ENCODE assay signal across 20 cellular contexts in genomic region chr1:188043536-188044245, GRCh38.
DNase-seq lines count a peak whose midpoint lies in the region; ATAC-seq, FAIRE-seq and TF ChIP-seq lines count a peak whose summit lies in the region.
"Had no signal": no experiment of that assay in that cellular context is flagged by ENCODE, and none has a peak within 500 bp of the region (broad histone marks: within the 10 kb centered on the region; RNA-seq: fewer than 3 reads in every experiment).

No MANE protein-coding gene starts in this region.

- TF ChIP-seq POLR2A in HepG2 (IDR thresholded peaks at IDR 0.05; ENCODE audit: insufficient read depth in 1 of 2, low read depth in 2 of 2, low read length in 2 of 2), result no peak
- TF ChIP-seq POLR2A in right lobe of liver (IDR thresholded peaks at IDR 0.05), result no peak

- no peak overlapping the region for H3K4me3 ChIP-seq in HepG2 (replicated peaks in 1 of 3; ENCODE audit: insufficient read depth in 1 of 3, low read depth in 2 of 3, low read length in 3 of 3)
- no peak overlapping the region for H3K4me3 ChIP-seq in right lobe of liver
- H3K4me3 ChIP-seq: K562, Peyer's patch, SK-N-MC had no signal

- no peaks in the 10 kb centered on the region for H3K27me3 Mint-ChIP-seq in endothelial cell (ENCODE audit: unreplicated experiment)
- H3K27me3 Mint-ChIP-seq: B cell; CD4-positive, alpha-beta T cell had no signal

- CTCF ChIA-PET in HepG2 (lab: Yijun Ruan, JAX; ENCODE audit: low intra/inter-chr PET ratio, low total read pairs), result no interaction called here

- no peak for DNase-seq in HepG2 (ENCODE audit: low spot score)
- no peak for DNase-seq in right lobe of liver
- peak; percentile 34 for DNase-seq in NCI-H69 (lab: John Stamatoyannopoulos, UW)
- DNase-seq in endothelial cell (ENCODE audit: low spot score), result no peak
- peak; percentile 77 for DNase-seq in pulmonary artery endothelial cell (ENCODE audit: low read depth, low spot score)
- DNase-seq in OCI-M1 (lab: John Stamatoyannopoulos, UW), result no peak
- DNase-seq in kidney glomerular epithelial cell (lab: John Stamatoyannopoulos, UW), result no peak
- no peak for DNase-seq in GDM1 (lab: John Stamatoyannopoulos, UW)
- DNase-seq: ACHN; CD4-positive, alpha-beta T cell; H9; NCI-H1930; NCI-H774; Peyer's patch; Right ventricle myocardium superior; T-helper 1 cell had no signal

- no peaks in the 10 kb centered on the region for H3K9me3 Mint-ChIP-seq in endothelial cell (ENCODE audit: unreplicated experiment)
- H3K9me3 Mint-ChIP-seq: CD4-positive, alpha-beta T cell had no signal

- no TSS peak for BruUV-seq in HepG2 (replicated peaks; lab: Mats Ljungman, UMichigan)

- 11% methylated on average over 4 of the region's 4 CpGs for WGBS in HepG2 (ENCODE audit: low lambda C conversion rate)
- WGBS in right lobe of liver (ENCODE audit: insufficient coverage, low coverage, low lambda C conversion rate, missing lambda C conversion rate), result 66% methylated on average over 4 of the region's 4 CpGs

- H3K36me3 ChIP-seq in HepG2 (replicated peaks in 1 of 2; ENCODE audit: control insufficient read depth in 1 of 2, insufficient read depth in 2 of 2, low read length in 2 of 2) (no peaks in the 10 kb centered on the region), right lobe of liver (no peaks in the 10 kb centered on the region)
- H3K36me3 ChIP-seq: Peyer's patch had no signal

- H3K79me2 ChIP-seq in HepG2 (ENCODE audit: insufficient read depth, low read length), result no peaks in the 10 kb centered on the region

- FAIRE-seq in HepG2 (lab: Jason Lieb, UNC), result no peak
- FAIRE-seq: K562 had no signal

- H3K9me3 ChIP-seq in HepG2 (ENCODE audit: low read length), result peaks cover 13% of the 10 kb centered on the region
- no peaks in the 10 kb centered on the region for H3K9me3 ChIP-seq in right lobe of liver
- H3K9me3 ChIP-seq: Peyer's patch had no signal

- no peak for TF ChIP-seq RAD21 in HepG2 (CRISPR knock-in tag; IDR thresholded peaks at IDR 0.05)

- no peak overlapping the region for H3K4me3 Mint-ChIP-seq in endothelial cell (ENCODE audit: unreplicated experiment)
- H3K4me3 Mint-ChIP-seq: B cell; CD4-positive, alpha-beta T cell; H9 had no signal

- no peak overlapping the region for H3K4me2 ChIP-seq in HepG2 (ENCODE audit: low read depth, low read length)

- TF ChIP-seq EP300 in HepG2 (IDR thresholded peaks at IDR 0.05; ENCODE audit: low read depth in 2 of 2, low read length in 2 of 2) (no peak), HepG2 (CRISPR knock-in tag; IDR thresholded peaks at IDR 0.05; ENCODE audit: borderline replicate concordance) (no peak)

- H3K4me1 ChIP-seq in HepG2 (ENCODE audit: insufficient read depth, low read length) (no peaks in the 10 kb centered on the region), right lobe of liver (no peaks in the 10 kb centered on the region)
- H3K4me1 ChIP-seq: Peyer's patch had no signal

- H2AFZ ChIP-seq in HepG2 (ENCODE audit: low read length), result no peak overlapping the region

- intact Hi-C loops in HepG2 (cut with micrococcal nuclease; ENCODE audit: unreplicated experiment) (no loop called here), right lobe of liver (cut with DNase I) (no loop called here)

- no peak overlapping the region for H3K9ac ChIP-seq in HepG2 (ENCODE audit: insufficient read depth, low read depth, low read length)

- H4K20me1 ChIP-seq in HepG2 (ENCODE audit: insufficient read depth, low read length), result no peaks in the 10 kb centered on the region

- POLR2A ChIA-PET in HepG2 (lab: Yijun Ruan, JAX), result no interaction called here

- H3K27ac Mint-ChIP-seq in endothelial cell (ENCODE audit: unreplicated experiment), result peak overlapping the region; percentile 37
- H3K27ac Mint-ChIP-seq: B cell; CD4-positive, alpha-beta T cell had no signal

- no peak; the same call in 2 of the 3 replicates for ATAC-seq in HepG2
- ATAC-seq in right lobe of liver, result no peak
- ATAC-seq: K562 had no signal

- H3K27ac ChIP-seq in HepG2 (ENCODE audit: extremely low read length, insufficient read depth, low read length) (no peak overlapping the region), right lobe of liver (no peak overlapping the region)
- H3K27ac ChIP-seq: HL-60, Peyer's patch, SK-N-MC had no signal

- H3K36me3 Mint-ChIP-seq in endothelial cell (ENCODE audit: low read depth, unreplicated experiment), result no peaks in the 10 kb centered on the region

- TF ChIP-seq CTCF in HepG2 (CRISPR knock-in tag; IDR thresholded peaks at IDR 0.05), result no peak
- no peak for TF ChIP-seq CTCF in right lobe of liver (IDR thresholded peaks at IDR 0.05)
- TF ChIP-seq CTCF in endothelial cell (IDR thresholded peaks at IDR 0.05; ENCODE audit: unreplicated experiment), result no peak

- H3K27me3 ChIP-seq in HepG2 (ENCODE audit: control insufficient read depth in 1 of 2, insufficient read depth in 2 of 2, low read length in 2 of 2) (no peaks in the 10 kb centered on the region), right lobe of liver (no peaks in the 10 kb centered on the region)
- H3K27me3 ChIP-seq: Peyer's patch had no signal

- in situ Hi-C loops in HepG2 (cut with HindIII; ENCODE audit: extremely low pct_ligation_motif_present, low pct_unique_long_range_greater_than_20kb), result no loop called here

- H3K4me1 Mint-ChIP-seq in endothelial cell (ENCODE audit: unreplicated experiment), result peaks cover 13% of the 10 kb centered on the region
- H3K4me1 Mint-ChIP-seq: B cell, H9 had no signal

TF ChIP-seq in HepG2, 621 proteins besides CTCF, POLR2A, EP300 and RAD21:
- TF ChIP-seq GABPA (IDR thresholded peaks at IDR 0.05; ENCODE audit: low read depth, low read length) (no peak), GABPA (CRISPR knock-in tag; IDR thresholded peaks at IDR 0.05; ENCODE audit: low read depth) (0 out of 2 replicates have a peak, but pooled peaks have one; percentile 39), ZBTB34 (CRISPR knock-in tag; IDR thresholded peaks at IDR 0.05) (no peak), ZNF232 (CRISPR knock-in tag; IDR thresholded peaks at IDR 0.05; ENCODE audit: borderline replicate concordance) (no peak), E2F2 (CRISPR knock-in tag; IDR thresholded peaks at IDR 0.05; ENCODE audit: borderline replicate concordance) (no peak)

Comparison
In these comparisons a context has a peak if more than half of its experiments do, and no peak if none do; other contexts are left out.
1. DNase-seq: peak in NCI-H69 (single experiment) and pulmonary artery endothelial cell (single experiment); none in HepG2 (single experiment), right lobe of liver (0 of 3), endothelial cell (single experiment), OCI-M1 (single experiment), kidney glomerular epithelial cell (single experiment) and GDM1 (single experiment).